Comparison of ENCODE assay signal across 1 cellular context in genomic region chr15:82298520-82298919, GRCh38.
A peak's percentile ranks its signal among the peaks of the same experiment; 100 is the strongest.
TF ChIP-seq lines count a peak whose summit lies in the region.

No MANE protein-coding gene starts in this region.

TF ChIP-seq in K562, 482 proteins besides CTCF, POLR2A, EP300 and RAD21:
- TF ChIP-seq ZBTB33 (CRISPR knock-in tag; IDR thresholded peaks at IDR 0.05) (peak; percentile 95), KLF16 (IDR thresholded peaks at IDR 0.05) (no peak)
